Comparison of ENCODE assay signal across 26 cellular contexts in genomic region chr19:22491746-22492145, GRCh38.
"Had no signal": no experiment of that assay in that cellular context is flagged by ENCODE, and none has a peak within 500 bp of the region (broad histone marks: within the 10 kb centered on the region; RNA-seq: fewer than 3 reads in every experiment).

No MANE protein-coding gene starts in this region.

- H3K9me3 ChIP-seq: testis, thyroid gland, vagina had no signal

- H3K27ac ChIP-seq: stomach, suprapubic skin, testis, thoracic aorta, thyroid gland, tibial artery, tibial nerve, transverse colon, upper lobe of left lung, upper lobe of right lung, uterus, vagina had no signal

- H3K27me3 ChIP-seq: stomach, suprapubic skin, testis, thyroid gland, tibial artery, tibial nerve, transverse colon, upper lobe of left lung, upper lobe of right lung, uterus, vagina had no signal

- DNase-seq: stimulated activated CD4-positive, alpha-beta T cell treated with anti-CD3 and anti-CD28 coated beads, Interleukin-2, amount 100 ng/mL, for 48 hours; stimulated activated CD4-positive, alpha-beta T cell treated with anti-CD3 and anti-CD28 coated beads, Interleukin-4, amount 100 ng/mL, for 1 hour; stimulated activated CD4-positive, alpha-beta T cell treated with anti-CD3 and anti-CD28 coated beads, Interleukin-4, amount 100 ng/mL, for 24 hours; stimulated activated CD4-positive, alpha-beta T cell treated with anti-CD3 and anti-CD28 coated beads, Interleukin-4, amount 100 ng/mL, for 4 hours; stimulated activated CD8-positive, alpha-beta memory T cell treated with anti-CD3 and anti-CD28 coated beads, Interleukin-4, amount 100 ng/mL, for 48 hours; stimulated activated naive B cell treated with anti-CD40 and anti-IgM and Interleukin-4, amounts not matched to agents 10 μg/mL and 1 μg/mL and 100 μg/mL, for 72 hours; stimulated activated naive CD4-positive, alpha-beta T cell; stimulated activated naive CD4-positive, alpha-beta T cell treated with Interleukin-2 at 50 U/mL for 16 hours; stimulated activated naive CD8-positive, alpha-beta T cell treated with anti-CD3 and anti-CD28 coated beads, Interleukin-15, amount 100 ng/mL, for 72 hours; stimulated activated naive CD8-positive, alpha-beta T cell treated with anti-CD3 and anti-CD28 coated beads, Interleukin-15, Interleukin-2, amounts not matched to agents 100 U/mL and 50 U/mL, for 24 hours; stomach; substantia nigra; testis; thyroid gland; tibial artery; transverse colon; trophoblast cell; upper lobe of left lung; upper lobe of right lung; uterus had no signal

- H3K36me3 ChIP-seq: suprapubic skin, thoracic aorta, thyroid gland, tibial nerve, transverse colon, upper lobe of left lung, upper lobe of right lung, uterus, vagina had no signal

- H3K4me1 ChIP-seq: stomach, suprapubic skin, testis, thyroid gland, tibial artery, tibial nerve, transverse colon, upper lobe of left lung, upper lobe of right lung, uterus, vagina had no signal

- ATAC-seq: stimulated activated effector memory CD8-positive, alpha-beta T cell treated with anti-CD3 and anti-CD28 coated beads, Interleukin-12 subunit alpha, Interleukin-12 subunit beta, amount 100 ng/mL, for 72 hours; stimulated activated memory B cell treated with anti-CD40 and anti-IgM and Interleukin-4, amounts not matched to agents 10 μg/mL and 1 μg/mL and 100 μg/mL, for 72 hours; stimulated activated naive B cell treated with anti-CD40 and anti-IgM and Interleukin-4, amounts not matched to agents 10 μg/mL and 1 μg/mL and 100 μg/mL, for 72 hours; stimulated activated naive CD8-positive, alpha-beta T cell treated with anti-CD3 and anti-CD28 coated beads, Interleukin-15, amount 100 ng/mL, for 72 hours; stimulated activated naive CD8-positive, alpha-beta T cell treated with anti-CD3 and anti-CD28 coated beads, Interleukin-15, Interleukin-2, amounts not matched to agents 100 U/mL and 50 U/mL, for 24 hours; upper lobe of right lung had no signal

- H3K4me3 ChIP-seq: stomach, suprapubic skin, testis, thoracic aorta, thyroid gland, tibial artery, tibial nerve, transverse colon, upper lobe of left lung, upper lobe of right lung, uterus, vagina had no signal
